ENCODE assay signal across 9 cellular contexts in the genomic region with DNA sequence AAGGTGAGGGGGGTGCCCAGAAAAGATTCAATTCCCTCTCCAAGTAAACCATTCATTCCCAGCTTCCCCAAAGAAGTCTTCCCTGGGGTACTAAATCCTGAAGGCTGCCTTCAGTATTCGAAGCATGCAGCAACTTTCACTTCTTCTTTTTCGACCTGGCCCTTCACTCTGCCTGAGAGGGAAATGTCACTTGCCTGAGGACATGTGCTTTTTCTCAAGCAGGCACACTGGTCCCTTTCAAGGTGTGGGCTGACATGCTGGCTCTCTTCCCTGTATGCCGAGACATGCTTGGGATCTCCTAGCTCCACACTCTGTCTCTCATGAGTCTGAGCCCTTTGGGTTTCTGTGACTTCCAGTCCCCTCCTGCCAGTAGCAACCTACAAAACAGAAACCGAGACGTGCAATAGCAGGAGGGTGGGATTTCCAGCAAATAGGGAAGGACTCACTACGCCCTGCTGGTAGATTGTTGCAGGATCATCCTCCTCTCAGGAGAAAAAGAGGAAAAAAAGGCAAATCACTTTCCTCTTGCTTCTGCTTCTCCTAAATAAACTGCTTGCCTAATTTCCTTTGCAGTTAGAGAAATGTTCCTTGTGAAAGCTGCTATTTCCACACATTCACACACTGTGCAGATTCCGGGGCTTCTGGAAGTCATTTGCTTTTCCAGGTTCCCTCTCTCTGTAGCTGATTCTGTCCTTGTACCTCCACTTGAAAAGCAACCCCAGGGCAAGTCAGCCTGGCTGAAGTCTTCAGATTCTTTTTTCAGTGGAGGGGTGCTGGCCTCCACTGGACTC. TPM values are rescaled to one million over a fixed set of nuclear protein-coding genes. Genes with fewer than 3 reads are reported as not detected.
A peak's percentile ranks its signal among the peaks of the same experiment; 100 is the strongest.
DNase-seq lines count a peak whose midpoint lies in the region; ATAC-seq and TF ChIP-seq lines count a peak whose summit lies in the region.
"Had no signal": no experiment of that assay in that cellular context is flagged by ENCODE, and none has a peak within 500 bp of the region (broad histone marks: within the 10 kb centered on the region; RNA-seq: fewer than 3 reads in every experiment).

No MANE protein-coding gene starts in this region.

- H3K27me3 ChIP-seq in effector memory CD4-positive, alpha-beta T cell (replicated peaks; ENCODE audit: control insufficient read depth, insufficient read depth, low read length, poor library complexity, severe bottlenecking) = no peaks in the 10 kb centered on the region

- no peak overlapping the region for H3K4me3 ChIP-seq in effector memory CD4-positive, alpha-beta T cell (ENCODE audit: insufficient read depth, low read depth, low read length, poor library complexity, severe bottlenecking)

- ATAC-seq in GM21381 (IDR thresholded peaks at IDR 0.05; ENCODE audit: unreplicated experiment) (peak; percentile 79), HG03520 (IDR thresholded peaks at IDR 0.05; ENCODE audit: unreplicated experiment) (peak; percentile 75)
- ATAC-seq: HCT116 had no signal

- no peaks in the 10 kb centered on the region for H3K9me3 ChIP-seq in effector memory CD4-positive, alpha-beta T cell (ENCODE audit: control insufficient read depth, low read length)

- in situ Hi-C loops in G401 (cut with HindIII; ENCODE audit: low sequenced_read_pairs) = no loop called here

- no peak for TF ChIP-seq CTCF in GM10266 (IDR thresholded peaks at IDR 0.05; ENCODE audit: control insufficient read depth, insufficient read depth, low read depth, missing control alignments)

- DNase-seq in GM10266 (ENCODE audit: extremely low spot score) (peak; percentile 57), ecto neural progenitor cell (ENCODE audit: low spot score) (peak; percentile 38), DMS53 (lab: John Stamatoyannopoulos, UW) (no peak), OCI-M2 (lab: John Stamatoyannopoulos, UW; ENCODE audit: unreplicated experiment) (no peak), G401 (ENCODE audit: low spot score) (no peak)
- DNase-seq in effector memory CD4-positive, alpha-beta T cell = no peak

- H3K4me1 ChIP-seq in effector memory CD4-positive, alpha-beta T cell (ENCODE audit: control insufficient read depth, insufficient read depth, low read length, poor library complexity, severe bottlenecking) = peaks cover 9% of the 10 kb centered on the region

- no peaks in the 10 kb centered on the region for H3K36me3 ChIP-seq in effector memory CD4-positive, alpha-beta T cell (ENCODE audit: control insufficient read depth, insufficient read depth, low read length)

- no peak overlapping the region for H3K27ac ChIP-seq in effector memory CD4-positive, alpha-beta T cell (ENCODE audit: insufficient read depth, low read length, poor library complexity, severe bottlenecking)

RNA-seq across cellular contexts. Expression of a gene that starts 33.4 kb away (rescaled TPM):
- 17.2 and 21.4 TPM in 2 replicates for total RNA-seq in G401 (2014; rRNA removed; shearing (Covaris generic))

Comparison
In these comparisons a context has a peak if more than half of its experiments do, and no peak if none do; other contexts are left out.
1. DNase-seq: peak in GM10266 (single experiment) and ecto neural progenitor cell (single experiment); none in DMS53 (single experiment), OCI-M2 (single experiment), effector memory CD4-positive, alpha-beta T cell (0 of 3) and G401 (single experiment).